11 cellular contexts compared by ENCODE assay signal in the genomic region with DNA sequence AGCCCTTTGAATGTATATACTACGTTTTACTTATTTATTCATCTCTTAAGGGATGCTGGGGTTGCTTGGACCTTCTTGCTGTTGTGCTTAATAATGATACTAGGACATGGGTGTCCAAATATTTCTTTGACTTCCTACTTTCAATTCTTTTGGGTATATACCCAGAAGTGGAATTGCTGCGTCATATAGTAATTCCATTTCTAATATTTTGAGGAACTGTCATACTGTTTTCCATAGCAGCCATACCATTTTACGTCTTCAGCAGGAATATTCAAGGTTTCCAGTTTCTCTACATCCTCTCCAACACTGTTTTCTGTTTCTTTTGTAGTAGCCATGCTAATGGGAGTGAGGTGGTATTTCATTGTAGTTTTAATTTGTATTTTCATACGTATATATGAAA. TPM values are rescaled to one million over a fixed set of nuclear protein-coding genes. Genes with fewer than 3 reads are reported as not detected.
DNase-seq lines count a peak whose midpoint lies in the region; ATAC-seq and TF ChIP-seq lines count a peak whose summit lies in the region.
"Had no signal": no experiment of that assay in that cellular context is flagged by ENCODE, and none has a peak within 500 bp of the region (broad histone marks: within the 10 kb centered on the region; RNA-seq: fewer than 3 reads in every experiment).

No MANE protein-coding gene starts in this region.

- H3K4me3 ChIP-seq in CD4-positive, CD25-positive, alpha-beta regulatory T cell (ENCODE audit: low read depth, low read length), result peak overlapping the region; percentile 71
- H3K4me3 ChIP-seq in OCI-LY3 (ENCODE audit: low read length), result peak overlapping the region; percentile 48
- H3K4me3 ChIP-seq in lung, result no peak overlapping the region
- H3K4me3 ChIP-seq in mesendoderm (ENCODE audit: low read length), result no peak overlapping the region
- no peak overlapping the region for H3K4me3 ChIP-seq in lower leg skin (ENCODE audit: low read depth, poor library complexity, severe bottlenecking)

- no peak overlapping the region for H3K18ac ChIP-seq in mesendoderm (ENCODE audit: low read length)

- H3K4me1 Mint-ChIP-seq in CD4-positive, CD25-positive, alpha-beta regulatory T cell, result peaks cover 29 to 60% (median 52%) of the 10 kb centered on the region in 4 donors

- peak overlapping the region in 2 of 3 donors; percentile 61 to 87 for H3K27ac Mint-ChIP-seq in CD4-positive, CD25-positive, alpha-beta regulatory T cell

- H2BK5ac ChIP-seq in mesendoderm (ENCODE audit: low read length), result no peak overlapping the region

- peaks cover 1% of the 10 kb centered on the region for H3K36me3 ChIP-seq in CD4-positive, CD25-positive, alpha-beta regulatory T cell (ENCODE audit: control insufficient read depth, insufficient read depth, low read length)
- peaks cover 3% of the 10 kb centered on the region for H3K36me3 ChIP-seq in OCI-LY3 (replicated peaks; ENCODE audit: low read depth, low read length)
- no peaks in the 10 kb centered on the region for H3K36me3 ChIP-seq in lung (ENCODE audit: control insufficient read depth in 2 of 2, insufficient read depth in 2 of 2, low read length in 2 of 2)
- H3K36me3 ChIP-seq in mesendoderm (ENCODE audit: control insufficient read depth, insufficient read depth, low read length), result no peaks in the 10 kb centered on the region
- H3K36me3 ChIP-seq: WERI-Rb-1 had no signal

- H3K4me2 ChIP-seq in OCI-LY3 (ENCODE audit: low read length) (peak overlapping the region; percentile 72), mesendoderm (ENCODE audit: low read length) (no peak overlapping the region)

- no peak overlapping the region for H4K8ac ChIP-seq in mesendoderm (ENCODE audit: low read depth, low read length)

- H3K36me3 Mint-ChIP-seq in CD4-positive, CD25-positive, alpha-beta regulatory T cell, result peaks cover 9% of the 10 kb centered on the region

- H4K5ac ChIP-seq in mesendoderm (ENCODE audit: low read length), result no peak overlapping the region

- H3K4me3 Mint-ChIP-seq in CD4-positive, CD25-positive, alpha-beta regulatory T cell, result peak overlapping the region; percentile 8 to 59 (median 30)

- H3K4me1 ChIP-seq in CD4-positive, CD25-positive, alpha-beta regulatory T cell (ENCODE audit: control insufficient read depth, insufficient read depth, low read length, poor library complexity, severe bottlenecking), result peaks cover 29% of the 10 kb centered on the region
- H3K4me1 ChIP-seq in OCI-LY3 (ENCODE audit: low read length), result peaks cover 32% of the 10 kb centered on the region
- peaks cover 8 to 43% of the 10 kb centered on the region in 2 donors for H3K4me1 ChIP-seq in lung (ENCODE audit: control insufficient read depth in 2 of 2, insufficient read depth in 2 of 2, low read length in 2 of 2)
- no peaks in the 10 kb centered on the region for H3K4me1 ChIP-seq in mesendoderm (ENCODE audit: control insufficient read depth, low read depth, low read length)

- H3K27me3 Mint-ChIP-seq in CD4-positive, CD25-positive, alpha-beta regulatory T cell, result no peaks in the 10 kb centered on the region

- H3K4ac ChIP-seq in mesendoderm (ENCODE audit: low read depth, low read length), result no peak overlapping the region

- no peak overlapping the region for H2AK5ac ChIP-seq in mesendoderm (ENCODE audit: low read length)

- H4K20me1 ChIP-seq in OCI-LY3 (ENCODE audit: insufficient read depth, low read length), result peaks cover 13% of the 10 kb centered on the region

- no peak for DNase-seq in CD4-positive, CD25-positive, alpha-beta regulatory T cell
- no peak for DNase-seq in lung (ENCODE audit: low spot score)
- DNase-seq in activated gamma-delta T cell treated with Interleukin-2 at 50 U/mL for 16 hours, result no peak
- DNase-seq in mesendoderm, result no peak
- DNase-seq in NCI-H146 (lab: John Stamatoyannopoulos, UW), result no peak
- DNase-seq in lower leg skin (ENCODE audit: low spot score in 2 of 2), result no peak
- DNase-seq: NCI-H2081, WERI-Rb-1 had no signal

- H3K23ac ChIP-seq in mesendoderm (ENCODE audit: low read length), result no peak overlapping the region

- WGBS in lung, 2 donors, result 48 to 66% methylated on average over 4 of the region's 4 CpGs
- WGBS in mesendoderm (ENCODE audit: extremely low coverage, insufficient coverage, low lambda C conversion rate), result no CpG with 5 or more reads among the region's 4 CpGs
- 72 to 73% methylated on average over 4 of the region's 4 CpGs for WGBS in lower leg skin, 2 donors

- no peak for TF ChIP-seq POLR2A in lower leg skin (IDR thresholded peaks at IDR 0.05)

- H3K56ac ChIP-seq in mesendoderm (ENCODE audit: low read length), result no peak overlapping the region

- TF ChIP-seq CTCF in OCI-LY3 (IDR thresholded peaks at IDR 0.05; ENCODE audit: low read depth, low read length) (no peak), lung (IDR thresholded peaks at IDR 0.05; ENCODE audit: control extremely low read depth, extremely low read depth) (no peak), lower leg skin (IDR thresholded peaks at IDR 0.05) (no peak)

- H2BK120ac ChIP-seq in mesendoderm (ENCODE audit: low read depth, low read length), result no peak overlapping the region

- H2AFZ ChIP-seq in OCI-LY3 (ENCODE audit: low read depth, low read length), result no peak overlapping the region

- ATAC-seq in CD4-positive, CD25-positive, alpha-beta regulatory T cell (ENCODE audit: low read depth in 2 of 2), result no peak
- ATAC-seq in GM21367 (IDR thresholded peaks at IDR 0.05; ENCODE audit: unreplicated experiment), result peak; percentile 17
- peak; percentile 29 for ATAC-seq in lung (ENCODE audit: insufficient read depth, low FRiP score)

- peak overlapping the region; percentile 63 for H3K27ac ChIP-seq in CD4-positive, CD25-positive, alpha-beta regulatory T cell (ENCODE audit: insufficient read depth, low read length, poor library complexity, severe bottlenecking)
- H3K27ac ChIP-seq in OCI-LY3 (ENCODE audit: low read length) (peak overlapping the region; percentile 24; the same call in 1 of the 2 replicates), lung (ENCODE audit: low read depth in 1 of 2, low read length in 1 of 2) (peak overlapping the region in 1 of 2 donors; percentile 68), mesendoderm (ENCODE audit: low read depth, low read length) (no peak overlapping the region)
- H3K27ac ChIP-seq: WERI-Rb-1 had no signal

- no peak overlapping the region for H2BK15ac ChIP-seq in mesendoderm (replicated peaks; ENCODE audit: low read depth)

- no peaks in the 10 kb centered on the region for H3K79me1 ChIP-seq in mesendoderm (ENCODE audit: low read length)

- intact Hi-C loops in lower leg skin (cut with DNase I; ENCODE audit: low total_unique reads), result no loop called here

- no peaks in the 10 kb centered on the region for H3K27me3 ChIP-seq in CD4-positive, CD25-positive, alpha-beta regulatory T cell (ENCODE audit: control insufficient read depth, insufficient read depth, low read length)
- H3K27me3 ChIP-seq in OCI-LY3 (ENCODE audit: low read depth, low read length) (no peaks in the 10 kb centered on the region), lung (ENCODE audit: control insufficient read depth, insufficient read depth) (no peaks in the 10 kb centered on the region), mesendoderm (ENCODE audit: insufficient read depth, low read length, poor library complexity) (no peaks in the 10 kb centered on the region)

- H3K9ac ChIP-seq in OCI-LY3 (ENCODE audit: low read length) (no peak overlapping the region), mesendoderm (ENCODE audit: low read length) (no peak overlapping the region)

- H3K79me2 ChIP-seq in OCI-LY3 (ENCODE audit: low read length) (peaks cover 22% of the 10 kb centered on the region), mesendoderm (ENCODE audit: control insufficient read depth, insufficient read depth, low read length) (no peaks in the 10 kb centered on the region)

- no peaks in the 10 kb centered on the region for H3K9me3 ChIP-seq in CD4-positive, CD25-positive, alpha-beta regulatory T cell (ENCODE audit: control insufficient read depth in 2 of 2, low read length in 2 of 2)
- H3K9me3 ChIP-seq in OCI-LY3 (ENCODE audit: insufficient read depth, low read length) (no peaks in the 10 kb centered on the region), lung (ENCODE audit: control insufficient read depth in 2 of 2, insufficient read depth in 1 of 2, low read length in 1 of 2) (no peaks in the 10 kb centered on the region)

- H3K9me3 Mint-ChIP-seq in CD4-positive, CD25-positive, alpha-beta regulatory T cell, result peaks cover 0 to 3% (median 0%) of the 10 kb centered on the region in 7 donors

RNA-seq across cellular contexts. Expression of gene KAT2B, which starts 21.1 kb away (rescaled TPM):
- total RNA-seq in CD4-positive, CD25-positive, alpha-beta regulatory T cell, result 185 TPM
- 10 to 100 TPM in 1 of 4 donors, 1 to 10 TPM in 3; 5.7 to 11.0 (median 7.9) TPM for polyA plus RNA-seq in CD4-positive, CD25-positive, alpha-beta regulatory T cell
- total RNA-seq in lung (10 to 100 TPM; 22.5 to 42.6 TPM), lower leg skin (10 to 100 TPM; 29.2 to 38.8 (median 31.0) TPM)
- 10 to 100 TPM in 1 of 2 donors, 1 to 10 TPM in 1; 9.3 to 12.0 TPM for polyA plus RNA-seq in lung
- polyA plus RNA-seq in mesendoderm (2013, experiment 1 of 2), result 0.58 TPM
- polyA plus RNA-seq in mesendoderm (2013, experiment 2 of 2), result 0.43 TPM

RNA-seq across cellular contexts. Expression of gene PP2D1, which starts 49.3 kb away (rescaled TPM):
- not detected for total RNA-seq in CD4-positive, CD25-positive, alpha-beta regulatory T cell
- 1 to 10 TPM in 1 of 4 donors, under 1 TPM in 3; 0.16 to 1.2 (median 0.21) TPM for polyA plus RNA-seq in CD4-positive, CD25-positive, alpha-beta regulatory T cell
- total RNA-seq in lung, result not detected
- polyA plus RNA-seq in lung, result not detected
- not detected for polyA plus RNA-seq in mesendoderm (2013, experiment 1 of 2)
- not detected for polyA plus RNA-seq in mesendoderm (2013, experiment 2 of 2)
- total RNA-seq in lower leg skin, result not detected
- total RNA-seq: cerebellum had no signal

Comparison
In these comparisons a context has a peak if more than half of its experiments do, and no peak if none do; other contexts are left out.
1. ATAC-seq: peak in GM21367 (single experiment) and lung (single experiment); none in CD4-positive, CD25-positive, alpha-beta regulatory T cell (0 of 2).
2. H3K4me3 ChIP-seq: peak in CD4-positive, CD25-positive, alpha-beta regulatory T cell (single experiment) and OCI-LY3 (single experiment); none in lung (single experiment), mesendoderm (single experiment) and lower leg skin (single experiment).